ENCODE assay signal across 26 cellular contexts in the genomic region with DNA sequence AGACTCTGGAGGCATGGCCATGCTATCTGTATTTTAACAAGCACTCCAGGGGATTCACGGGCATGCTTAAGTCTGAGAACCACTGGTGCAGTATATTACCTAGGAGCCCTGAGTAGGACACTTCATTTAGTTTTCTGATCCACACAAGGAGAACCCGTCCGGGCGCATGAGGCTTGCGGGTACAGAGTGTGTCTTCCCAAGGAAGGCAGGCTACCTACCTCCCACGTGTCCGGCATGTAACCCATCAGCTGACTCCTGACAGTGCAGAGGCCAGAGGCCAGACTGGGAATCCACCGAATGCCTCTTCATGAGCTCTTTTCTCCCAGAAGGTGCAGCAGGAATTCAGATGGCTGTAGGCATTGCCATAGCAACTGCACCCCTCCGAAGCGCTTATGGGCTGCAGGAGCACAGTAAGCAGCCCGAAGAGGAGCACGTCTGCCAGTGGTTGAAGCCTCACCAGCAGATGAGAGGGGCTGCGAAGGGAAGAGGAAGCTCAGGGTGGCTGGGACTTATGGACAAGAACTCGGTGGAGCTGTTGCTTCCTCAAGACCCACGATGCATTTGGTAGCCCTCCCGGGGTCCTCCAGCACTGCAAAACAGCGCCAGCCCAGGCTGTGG. TPM values are rescaled to one million over a fixed set of nuclear protein-coding genes. Genes with fewer than 3 reads are reported as not detected.
DNase-seq lines count a peak whose midpoint lies in the region; ATAC-seq and TF ChIP-seq lines count a peak whose summit lies in the region.
"Had no signal": no experiment of that assay in that cellular context is flagged by ENCODE, and none has a peak within 500 bp of the region (broad histone marks: within the 10 kb centered on the region; RNA-seq: fewer than 3 reads in every experiment).

No MANE protein-coding gene starts in this region.

- H3K4me1 Mint-ChIP-seq in Caco-2 (ENCODE audit: low read depth, unreplicated experiment), result peaks cover 23% of the 10 kb centered on the region
- H3K4me1 Mint-ChIP-seq in effector memory CD8-positive, alpha-beta T cell (ENCODE audit: low read depth in 2 of 2), result peaks cover 20 to 26% of the 10 kb centered on the region in 2 donors

- peaks cover 6% of the 10 kb centered on the region for H3K36me3 Mint-ChIP-seq in Caco-2 (ENCODE audit: insufficient read depth, unreplicated experiment)
- peaks cover 22% of the 10 kb centered on the region for H3K36me3 Mint-ChIP-seq in effector memory CD8-positive, alpha-beta T cell (ENCODE audit: insufficient read depth)

- intact Hi-C loops in Caco-2 (cut with micrococcal nuclease; ENCODE audit: unreplicated experiment), result loop anchor here (10.0 kb wide), 1 partner anchor 289 kb away; no protein-coding TSS in a partner anchor

- H3K27me3 Mint-ChIP-seq in Caco-2 (ENCODE audit: insufficient read depth, unreplicated experiment), result no peaks in the 10 kb centered on the region
- no peaks in the 10 kb centered on the region for H3K27me3 Mint-ChIP-seq in effector memory CD8-positive, alpha-beta T cell
- H3K27me3 Mint-ChIP-seq: activated CD4-positive, alpha-beta T cell treated with anti-CD3 and anti-CD28 coated beads, Interleukin-2, amount 10 ng/mL, durations not matched to agents 24 days and 14 days; CD4-positive, CD25-positive, alpha-beta regulatory T cell had no signal

- peak overlapping the region; percentile 52 for H3K4me3 Mint-ChIP-seq in Caco-2 (ENCODE audit: unreplicated experiment)
- H3K4me3 Mint-ChIP-seq in effector memory CD8-positive, alpha-beta T cell, result no peak overlapping the region

- ATAC-seq in effector memory CD8-positive, alpha-beta T cell (replicated peaks), result no peak
- ATAC-seq: gastrocnemius medialis, left lung had no signal

- H3K27me3 ChIP-seq in BLaER1 (no peaks in the 10 kb centered on the region; the same call in 1 of the 2 replicates), Caco-2 (replicated peaks; ENCODE audit: control insufficient read depth, insufficient read depth, low read length) (no peaks in the 10 kb centered on the region), MM.1S (replicated peaks; ENCODE audit: insufficient read depth, low read length) (no peaks in the 10 kb centered on the region)
- H3K27me3 ChIP-seq: breast epithelium, colonic mucosa, gastrocnemius medialis, left lung, SJSA1 had no signal

- CTCF ChIA-PET in Caco-2 (lab: Charles Lee), result interaction anchor here (2.8 kb wide), 1 partner anchor 13 kb away, joined by 31 read pairs; no protein-coding TSS in a partner anchor

- no peak for DNase-seq in Caco-2
- DNase-seq in amniotic epithelial cell (ENCODE audit: low read depth), result peak; percentile 13
- peak; percentile 41 for DNase-seq in retina
- no peak for DNase-seq in HT-29 (ENCODE audit: low spot score)
- no peak for DNase-seq in effector memory CD8-positive, alpha-beta T cell
- no peak for DNase-seq in MM.1S
- DNase-seq: activated CD4-positive, alpha-beta T cell treated with anti-CD3 and anti-CD28 coated beads, Interleukin-2, amount 10 ng/mL, durations not matched to agents 24 days and 14 days; activated gamma-delta T cell treated with Interleukin-2 at 50 U/mL for 16 hours; amniotic stem cell; CD4-positive, CD25-positive, alpha-beta regulatory T cell; colonic mucosa; DMS153; gastrocnemius medialis; immature natural killer cell; left lung; mesendoderm; MV-4-11; NCI-H1694; NCI-H2171 treated with DMSO at 0.1 percent for 48 hours; NCI-H524; stimulated activated CD4-positive, alpha-beta T cell treated with anti-CD3 and anti-CD28 coated beads, Interleukin-2, amount 100 ng/mL, for 48 hours; stimulated activated naive CD4-positive, alpha-beta T cell had no signal

- H3F3A ChIP-seq in MM.1S (ENCODE audit: insufficient read depth, low read length), result peaks cover 15% of the 10 kb centered on the region

- H4K20me1 ChIP-seq in BLaER1 (no peaks in the 10 kb centered on the region), MM.1S (ENCODE audit: insufficient read depth, low read length) (no peaks in the 10 kb centered on the region)

- H3K9me2 ChIP-seq in MM.1S (replicated peaks; ENCODE audit: insufficient read depth, low read length), result no peaks in the 10 kb centered on the region

- H3K9me3 Mint-ChIP-seq in Caco-2 (ENCODE audit: unreplicated experiment), result no peaks in the 10 kb centered on the region
- H3K9me3 Mint-ChIP-seq in effector memory CD8-positive, alpha-beta T cell, result no peaks in the 10 kb centered on the region
- H3K9me3 Mint-ChIP-seq: activated CD4-positive, alpha-beta T cell treated with anti-CD3 and anti-CD28 coated beads, Interleukin-2, amount 10 ng/mL, durations not matched to agents 24 days and 14 days; CD4-positive, CD25-positive, alpha-beta regulatory T cell had no signal

- POLR2A ChIA-PET in Caco-2 (lab: Charles Lee), result no interaction called here

- no peak overlapping the region for H3K4me3 ChIP-seq in BLaER1
- no peak overlapping the region for H3K4me3 ChIP-seq in Caco-2 (ENCODE audit: low read depth, low read length)
- no peak overlapping the region for H3K4me3 ChIP-seq in MM.1S (ENCODE audit: low read length)
- H3K4me3 ChIP-seq: colonic mucosa, gastrocnemius medialis, left lung, SJSA1, smooth muscle cell had no signal

- no peak overlapping the region for H3K27ac ChIP-seq in BLaER1
- no peak overlapping the region for H3K27ac ChIP-seq in MM.1S (ENCODE audit: low read length)
- H3K27ac ChIP-seq: breast epithelium, colonic mucosa, left lung, SJSA1 had no signal

- no peak overlapping the region for H2AFZ ChIP-seq in MM.1S (ENCODE audit: low read length)

- no TSS peak for BruUV-seq in Caco-2 (replicated peaks; lab: Mats Ljungman, UMichigan)

- H3K9me3 ChIP-seq in BLaER1 (peaks cover 15% of the 10 kb centered on the region), Caco-2 (no peaks in the 10 kb centered on the region), MM.1S (replicated peaks; ENCODE audit: insufficient read depth, low read length) (no peaks in the 10 kb centered on the region)
- H3K9me3 ChIP-seq: breast epithelium, colonic mucosa, gastrocnemius medialis, left lung, SJSA1 had no signal

- H3K36me3 ChIP-seq in BLaER1 (no peaks in the 10 kb centered on the region), Caco-2 (ENCODE audit: control insufficient read depth, insufficient read depth, low read length) (no peaks in the 10 kb centered on the region), MM.1S (replicated peaks; ENCODE audit: insufficient read depth, low read length) (no peaks in the 10 kb centered on the region)
- H3K36me3 ChIP-seq: breast epithelium, colonic mucosa, gastrocnemius medialis, left lung, SJSA1 had no signal

- H3K9ac ChIP-seq in BLaER1 (no peak overlapping the region), MM.1S (ENCODE audit: low read length) (no peak overlapping the region)

- H3K4me1 ChIP-seq in BLaER1 (peaks cover 69% of the 10 kb centered on the region), Caco-2 (peaks cover 30% of the 10 kb centered on the region), MM.1S (ENCODE audit: low read length) (peaks cover 35% of the 10 kb centered on the region)

- H3K4me2 ChIP-seq in BLaER1, result peak overlapping the region; percentile 91; the same call in 1 of the 2 replicates
- H3K4me2 ChIP-seq in MM.1S (ENCODE audit: low read depth, low read length), result no peak overlapping the region

- no peak overlapping the region for H3K27ac Mint-ChIP-seq in Caco-2 (ENCODE audit: unreplicated experiment)
- H3K27ac Mint-ChIP-seq in effector memory CD8-positive, alpha-beta T cell, result no peak overlapping the region

- H3K79me2 ChIP-seq in MM.1S (ENCODE audit: low read length), result 0 out of 2 replicates have a peak, but pooled peaks cover 2% of the 10 kb centered on the region

- TF ChIP-seq CTCF in Caco-2 (IDR thresholded peaks at IDR 0.05; ENCODE audit: insufficient read depth in 1 of 2, low read depth in 1 of 2, low read length in 1 of 2, severe bottlenecking in 1 of 2, unreplicated experiment in 1 of 2), result no peak
- TF ChIP-seq CTCF in MM.1S (IDR thresholded peaks at IDR 0.05; ENCODE audit: low read length), result no peak

RNA-seq across cellular contexts. Expression of gene DNMT3A, which starts 33.8 kb away (rescaled TPM):
- total RNA-seq in Caco-2 (2022), result 62.1 and 72.2 TPM in 2 replicates
- total RNA-seq in HT-29 (2014; rRNA removed; shearing (Covaris generic)), result 10.8 and 11.3 TPM in 2 replicates

Comparison
In these comparisons a context has a peak if more than half of its experiments do, and no peak if none do; other contexts are left out.
1. DNase-seq: peak in amniotic epithelial cell (single experiment) and retina (single experiment); none in Caco-2 (0 of 2), HT-29 (single experiment), effector memory CD8-positive, alpha-beta T cell (0 of 3) and MM.1S (single experiment).